22 cellular contexts compared by ENCODE assay signal in genomic region chr15:27826902-27827321, GRCh38.
A peak's percentile ranks its signal among the peaks of the same experiment; 100 is the strongest.
DNase-seq lines count a peak whose midpoint lies in the region; ATAC-seq, FAIRE-seq and TF ChIP-seq lines count a peak whose summit lies in the region.
"Had no signal": no experiment of that assay in that cellular context is flagged by ENCODE, and none has a peak within 500 bp of the region (broad histone marks: within the 10 kb centered on the region; RNA-seq: fewer than 3 reads in every experiment).

No MANE protein-coding gene starts in this region.

- H3K4me1 ChIP-seq in mesodermal cell (ENCODE audit: control insufficient read depth, insufficient read depth, low read length, poor library complexity, severe bottlenecking): peaks cover 14% of the 10 kb centered on the region
- H3K4me1 ChIP-seq: gastroesophageal sphincter, left lung had no signal

- H3K4me3 ChIP-seq in AG10803 (ENCODE audit: low read length): peak overlapping the region; percentile 26
- H3K4me3 ChIP-seq in epithelial cell of esophagus (ENCODE audit: low read length): no peak overlapping the region
- no peak overlapping the region for H3K4me3 ChIP-seq in mesodermal cell (ENCODE audit: extremely low read depth, insufficient read depth, low read length, poor library complexity, severe bottlenecking)
- H3K4me3 ChIP-seq: cardiac muscle cell, gastroesophageal sphincter, K562, left lung, ovary had no signal

- peak overlapping the region; percentile 0 for H3K27ac ChIP-seq in mesodermal cell (ENCODE audit: low read depth, low read length, severe bottlenecking)
- H3K27ac ChIP-seq: cardiac muscle cell, gastroesophageal sphincter, left lung, ovary had no signal

- TF ChIP-seq CTCF in AG10803 (conservative IDR thresholded peaks at IDR 0.05; ENCODE audit: low read length): no peak
- no peak for TF ChIP-seq CTCF in epithelial cell of esophagus (IDR thresholded peaks at IDR 0.05; ENCODE audit: insufficient read depth, low read depth, low read length, missing control alignments)

- peak; percentile 71 for DNase-seq in AG10803 (ENCODE audit: low read depth)
- peak; percentile 8 for DNase-seq in RCC 7860 (ENCODE audit: low spot score)
- peak; percentile 52 for DNase-seq in epithelial cell of esophagus (ENCODE audit: low read depth)
- DNase-seq in NAMALWA (ENCODE audit: low spot score): no peak
- no peak for DNase-seq in HuH-7 (ENCODE audit: low spot score)
- DNase-seq: activated CD4-positive, alpha-beta T cell treated with anti-CD3 and anti-CD28 coated beads, Interleukin-2, amount 50 U/mL, for 4 hours; activated naive CD4-positive, alpha-beta T cell treated with anti-CD3 and anti-CD28 coated beads, Interleukin-2, amount 50 U/mL, for 16 hours; effector memory CD4-positive, alpha-beta T cell; left lung; NCI-H1092 treated with DMSO at 0.1 percent for 48 hours; NCI-H2171; NCI-H82; ovary; stimulated activated CD4-positive, alpha-beta T cell treated with anti-CD3 and anti-CD28 coated beads, Interleukin-2, amount 100 ng/mL, for 48 hours had no signal

- H3K9me3 ChIP-seq in mesodermal cell (ENCODE audit: control insufficient read depth, low read length): no peaks in the 10 kb centered on the region
- H3K9me3 ChIP-seq: gastroesophageal sphincter, left lung, ovary had no signal

- H3K36me3 ChIP-seq in mesodermal cell (ENCODE audit: control insufficient read depth, insufficient read depth, low read length): no peaks in the 10 kb centered on the region
- H3K36me3 ChIP-seq: cardiac muscle cell, gastroesophageal sphincter, left lung, ovary had no signal

- no peak for ATAC-seq in HG02852 (IDR thresholded peaks at IDR 0.05; ENCODE audit: unreplicated experiment)
- no peak for ATAC-seq in GM18519 (IDR thresholded peaks at IDR 0.05; ENCODE audit: low FRiP score, unreplicated experiment)
- ATAC-seq: gastroesophageal sphincter, K562, left lung, Panc1 had no signal

- no peak for FAIRE-seq in RCC 7860 (lab: Jason Lieb, UNC)
- FAIRE-seq: K562, TTC549 had no signal

- WGBS in mesodermal cell (ENCODE audit: insufficient coverage in 2 of 2), 2 experiments: 82 to 94% methylated on average over 7 to 10 of the region's 12 CpGs

Comparison
In these comparisons a context has a peak if more than half of its experiments do, and no peak if none do; other contexts are left out.
1. DNase-seq: peak in AG10803 (single experiment), RCC 7860 (single experiment) and epithelial cell of esophagus (single experiment); none in NAMALWA (single experiment) and HuH-7 (single experiment).